In the genomic region with DNA sequence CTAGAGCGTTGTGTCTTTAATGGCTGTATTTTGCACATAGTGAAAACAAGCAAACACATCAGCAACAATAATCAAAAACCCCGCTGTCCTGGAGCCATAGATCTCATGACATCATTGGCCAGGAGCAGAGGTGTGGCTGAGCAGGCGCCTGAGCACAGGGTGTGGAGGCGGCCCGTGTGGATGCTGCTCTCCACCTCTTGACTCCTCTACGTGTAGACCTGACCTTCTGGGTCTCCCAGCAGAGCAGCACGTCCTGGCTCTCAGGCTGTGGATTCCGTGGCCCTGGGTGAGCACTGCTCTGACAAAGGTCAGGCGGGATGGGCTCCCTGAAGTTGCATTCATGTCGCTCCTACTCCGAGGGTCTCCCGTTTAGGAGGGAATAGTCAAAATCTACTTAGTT, we compare ENCODE assay signal across 22 cellular contexts.
"Had no signal": no experiment of that assay in that cellular context is flagged by ENCODE, and none has a peak within 500 bp of the region (broad histone marks: within the 10 kb centered on the region; RNA-seq: fewer than 3 reads in every experiment).

No MANE protein-coding gene starts in this region.

- H3K27me3 ChIP-seq: dorsolateral prefrontal cortex, esophagus muscularis mucosa, foreskin keratinocyte, gastroesophageal sphincter, heart left ventricle, hepatocyte had no signal

- H3K4me3 Mint-ChIP-seq: immature natural killer cell, mesothelial cell of epicardium had no signal

- H2AFZ ChIP-seq: hepatocyte had no signal

- H3K4me3 ChIP-seq: coronary artery, dorsolateral prefrontal cortex, esophagus muscularis mucosa, gastroesophageal sphincter, heart left ventricle, hepatocyte, lower lobe of right lung, mucosa of descending colon had no signal

- H3K4me1 ChIP-seq: esophagus muscularis mucosa, foreskin keratinocyte, gastroesophageal sphincter, lower lobe of right lung had no signal

- H3K4me2 ChIP-seq: hepatocyte had no signal

- DNase-seq: dermis blood vessel endothelial cell; dorsolateral prefrontal cortex; effector CD4-positive, alpha-beta T cell; effector memory CD4-positive, alpha-beta T cell; foreskin keratinocyte; heart left ventricle; hypothalamus; immature natural killer cell; islet precursor cell; kidney; kidney glomerular epithelial cell; left colon; left ventricle myocardium superior; lower lobe of right lung; mesenchymal stem cell; mucosa of descending colon had no signal

- H3K9me3 ChIP-seq: esophagus muscularis mucosa, gastroesophageal sphincter, heart left ventricle, lower lobe of right lung, mucosa of descending colon had no signal

- H3K79me2 ChIP-seq: hepatocyte had no signal

- H3K36me3 Mint-ChIP-seq: immature natural killer cell had no signal

- ATAC-seq: foreskin keratinocyte, gastroesophageal sphincter, heart left ventricle, left colon, left lobe of liver, left ventricle myocardium superior, lower lobe of right lung, mucosa of descending colon had no signal

- H3K4me1 Mint-ChIP-seq: mesothelial cell of epicardium had no signal

- H3K27ac ChIP-seq: coronary artery, esophagus muscularis mucosa, foreskin keratinocyte, gastroesophageal sphincter, heart left ventricle, hepatocyte, lower lobe of right lung had no signal
